In genomic region chr21:45027241-45028196, GRCh38 we compare ENCODE assay signal across 31 cellular contexts. TPM values are rescaled to one million over a fixed set of nuclear protein-coding genes. Genes with fewer than 3 reads are reported as not detected.
DNase-seq lines count a peak whose midpoint lies in the region; FAIRE-seq and TF ChIP-seq lines count a peak whose summit lies in the region.
"Had no signal": no experiment of that assay in that cellular context is flagged by ENCODE, and none has a peak within 500 bp of the region (broad histone marks: within the 10 kb centered on the region; RNA-seq: fewer than 3 reads in every experiment).

No MANE protein-coding gene starts in this region.

- no peak overlapping the region for H3K4me2 ChIP-seq in neural progenitor cell

- H3K27ac ChIP-seq in neural progenitor cell: no peak overlapping the region
- H3K27ac ChIP-seq: esophagus squamous epithelium, foreskin keratinocyte, heart left ventricle, lower lobe of right lung, parathyroid adenoma, SJSA1, stomach, thyroid gland, vagina had no signal

- H3K4me1 ChIP-seq in neural progenitor cell: peaks cover 31% of the 10 kb centered on the region
- H3K4me1 ChIP-seq: foreskin keratinocyte, parathyroid adenoma had no signal

- no peak for TF ChIP-seq POLR2A in GM12891 (IDR thresholded peaks at IDR 0.05; ENCODE audit: low read depth, low read length)

- no peak for TF ChIP-seq CTCF in neural progenitor cell (IDR thresholded peaks at IDR 0.05)

- FAIRE-seq in GM12891 (lab: Jason Lieb, UNC): no peak
- FAIRE-seq: GM12892, kidney had no signal

- no peak overlapping the region for H3K9ac ChIP-seq in neural progenitor cell
- H3K9ac ChIP-seq: parathyroid adenoma had no signal

- H3K79me2 ChIP-seq in neural progenitor cell (ENCODE audit: low read depth): no peaks in the 10 kb centered on the region
- H3K79me2 ChIP-seq: parathyroid adenoma had no signal

- DNase-seq in AG20443 (ENCODE audit: low spot score): peak; percentile 6
- peak; percentile 26 for DNase-seq in D341Med (ENCODE audit: low spot score)
- peak; percentile 43 for DNase-seq in ecto neural progenitor cell (ENCODE audit: low spot score)
- DNase-seq in neural progenitor cell (ENCODE audit: low spot score): no peak
- DNase-seq in GM12891 (ENCODE audit: insufficient read length, low spot score): no peak
- DNase-seq in stimulated activated CD4-positive, alpha-beta T cell treated with anti-CD3 and anti-CD28 coated beads, Interleukin-2, amount 100 ng/mL, for 24 hours: no peak
- no peak for DNase-seq in COLO829 (ENCODE audit: low spot score)
- DNase-seq in RPMI8226: no peak
- DNase-seq: activated CD4-positive, alpha-beta T cell treated with anti-CD3 and anti-CD28 coated beads for 48 hours; activated CD8-positive, alpha-beta memory T cell treated with anti-CD3 and anti-CD28 coated beads for 24 hours; activated effector memory CD4-positive, alpha-beta T cell treated with anti-CD3 and anti-CD28 coated beads, Interleukin-2, amount 50 U/mL, for 16 hours; activated T-cell treated with anti-CD3 and anti-CD28 coated beads for 4 hours; DMS53; esophagus squamous epithelium; foreskin keratinocyte; heart left ventricle; kidney; lower lobe of right lung; naive thymus-derived CD8-positive, alpha-beta T cell; NCI-H1048; NCI-H2107; NCI-H345; stomach; thyroid gland had no signal

- no peak overlapping the region for H3K27ac Mint-ChIP-seq in neural progenitor cell
- H3K27ac Mint-ChIP-seq: B cell; naive thymus-derived CD8-positive, alpha-beta T cell; T-cell had no signal

- peaks cover 32% of the 10 kb centered on the region for H3F3A ChIP-seq in neural progenitor cell (ENCODE audit: low read depth)

- no peaks in the 10 kb centered on the region for H3K9me3 ChIP-seq in neural progenitor cell (ENCODE audit: low read depth)
- H3K9me3 ChIP-seq: stomach, thyroid gland, vagina had no signal

- H2AFZ ChIP-seq in neural progenitor cell (replicated peaks): no peak overlapping the region
- H2AFZ ChIP-seq: parathyroid adenoma had no signal

- H3K4me3 ChIP-seq in neural progenitor cell: no peak overlapping the region
- H3K4me3 ChIP-seq: esophagus squamous epithelium, heart left ventricle, lower lobe of right lung, SJSA1, stomach, thyroid gland, vagina had no signal

- H3K4me3 Mint-ChIP-seq in neural progenitor cell: peak overlapping the region; percentile 33
- H3K4me3 Mint-ChIP-seq: B cell; central memory CD8-positive, alpha-beta T cell; naive thymus-derived CD8-positive, alpha-beta T cell; T-cell had no signal

- H3K9me3 Mint-ChIP-seq in neural progenitor cell: peaks cover 27% of the 10 kb centered on the region

- H3K4me1 Mint-ChIP-seq in neural progenitor cell: peaks cover 42% of the 10 kb centered on the region
- H3K4me1 Mint-ChIP-seq: central memory CD8-positive, alpha-beta T cell; naive thymus-derived CD8-positive, alpha-beta T cell; T-cell had no signal

- peaks cover 19% of the 10 kb centered on the region for H4K20me1 ChIP-seq in neural progenitor cell (ENCODE audit: low read depth)

- H3K36me3 ChIP-seq in neural progenitor cell: no peaks in the 10 kb centered on the region
- H3K36me3 ChIP-seq: esophagus squamous epithelium, heart left ventricle, lower lobe of right lung, SJSA1, stomach, thyroid gland, vagina had no signal

- H3K27me3 Mint-ChIP-seq in neural progenitor cell (ENCODE audit: insufficient read depth, low read depth): peaks cover 44% of the 10 kb centered on the region

- H3K27me3 ChIP-seq in neural progenitor cell: no peaks in the 10 kb centered on the region
- H3K27me3 ChIP-seq: heart left ventricle, SJSA1, thyroid gland, vagina had no signal

- peaks cover 3% of the 10 kb centered on the region for H3K36me3 Mint-ChIP-seq in neural progenitor cell
- H3K36me3 Mint-ChIP-seq: T-cell had no signal

TF ChIP-seq in GM12891, 5 proteins besides CTCF, POLR2A, EP300 and RAD21:
- TF ChIP-seq POLR2AphosphoS5 (IDR thresholded peaks at IDR 0.05; ENCODE audit: low read depth, low read length) (no peak), POU2F2 (IDR thresholded peaks at IDR 0.05; ENCODE audit: low read depth, low read length) (no peak), SPI1 (IDR thresholded peaks at IDR 0.05; ENCODE audit: low read depth, low read length) (no peak)

RNA-seq across cellular contexts. Expression of gene ADARB1, which starts 46.9 kb away (rescaled TPM):
- total RNA-seq in neural progenitor cell (ENCODE audit: low replicate concordance): 5.1 and 8.4 TPM in 2 replicates
- 0.60 TPM for polyA plus RNA-seq in GM12891 (2012; ENCODE audit: low read depth, missing spikeins)

Comparison
In these comparisons a context has a peak if more than half of its experiments do, and no peak if none do; other contexts are left out.
1. DNase-seq: peak in AG20443 (single experiment), D341Med (single experiment) and ecto neural progenitor cell (single experiment); none in neural progenitor cell (single experiment), GM12891 (single experiment), stimulated activated CD4-positive, alpha-beta T cell treated with anti-CD3 and anti-CD28 coated beads, Interleukin-2, amount 100 ng/mL, for 24 hours (0 of 2), COLO829 (single experiment) and RPMI8226 (single experiment).